ENCODE assay signal across 14 cellular contexts in genomic region chr6:53214172-53214571, GRCh38.
DNase-seq lines count a peak whose midpoint lies in the region; ATAC-seq and TF ChIP-seq lines count a peak whose summit lies in the region.
"Had no signal": no experiment of that assay in that cellular context is flagged by ENCODE, and none has a peak within 500 bp of the region (broad histone marks: within the 10 kb centered on the region; RNA-seq: fewer than 3 reads in every experiment).

No MANE protein-coding gene starts in this region.

- H3K4me1 Mint-ChIP-seq in activated T-cell treated with anti-CD3 and anti-CD28 coated beads, Interleukin-2, amount 50 U/mL, for 72 hours (ENCODE audit: low read depth) = peaks cover 21% of the 10 kb centered on the region
- peaks cover 51 to 70% (median 68%) of the 10 kb centered on the region in 3 donors for H3K4me1 Mint-ChIP-seq in naive B cell
- H3K4me1 Mint-ChIP-seq: H9 had no signal

- H3K27ac ChIP-seq in esophagus muscularis mucosa (replicated peaks in 1 of 4) = no peak overlapping the region

- no peak for TF ChIP-seq CTCF in esophagus muscularis mucosa (IDR thresholded peaks at IDR 0.05)

- no peaks in the 10 kb centered on the region for H3K36me3 ChIP-seq in esophagus muscularis mucosa

- no peaks in the 10 kb centered on the region for H3K27me3 Mint-ChIP-seq in activated T-cell treated with anti-CD3 and anti-CD28 coated beads, Interleukin-2, amount 50 U/mL, for 72 hours (ENCODE audit: low read depth)
- no peaks in the 10 kb centered on the region for H3K27me3 Mint-ChIP-seq in naive B cell
- H3K27me3 Mint-ChIP-seq: CD4-positive, alpha-beta T cell had no signal

- ATAC-seq in activated T-cell treated with anti-CD3 and anti-CD28 coated beads, Interleukin-2, amount 50 U/mL, for 72 hours (replicated peaks in 1 of 2) = peak; percentile 40 to 47
- no peak for ATAC-seq in naive B cell (ENCODE audit: low read depth in 2 of 2)
- no peak for ATAC-seq in GM19397 (IDR thresholded peaks at IDR 0.05; ENCODE audit: unreplicated experiment)
- ATAC-seq in esophagus mucosa = no peak
- ATAC-seq: HepG2 had no signal

- no peak for TF ChIP-seq POLR2A in esophagus muscularis mucosa (IDR thresholded peaks at IDR 0.05; ENCODE audit: low read depth)

- WGBS in esophagus muscularis mucosa = 5% methylated on average over 1 of the region's 1 CpG

- no peak overlapping the region for H3K4me3 Mint-ChIP-seq in activated T-cell treated with anti-CD3 and anti-CD28 coated beads, Interleukin-2, amount 50 U/mL, for 72 hours
- peak overlapping the region in 1 of 8 donors; percentile 60 for H3K4me3 Mint-ChIP-seq in naive B cell
- H3K4me3 Mint-ChIP-seq: CD4-positive, alpha-beta T cell; H9 had no signal

- no peak for DNase-seq in activated T-cell treated with anti-CD3 and anti-CD28 coated beads, Interleukin-2, amount 50 U/mL, for 72 hours
- DNase-seq in activated T-cell treated with anti-CD3 and anti-CD28 coated beads, Interleukin-2, amount 50 U/mL, for 48 hours = no peak
- peak; percentile 55 for DNase-seq in OCI-M1 (lab: John Stamatoyannopoulos, UW)
- DNase-seq in naive B cell = no peak
- no peak for DNase-seq in esophagus muscularis mucosa (ENCODE audit: extremely low spot score)
- DNase-seq: ACHN; C1 segment of cervical spinal cord; CD4-positive, alpha-beta T cell; DMS79; GOT3; H9 had no signal

- H3K27ac Mint-ChIP-seq in activated T-cell treated with anti-CD3 and anti-CD28 coated beads, Interleukin-2, amount 50 U/mL, for 72 hours = no peak overlapping the region
- peak overlapping the region in 5 of 6 donors; percentile 7 to 89 (median 76) for H3K27ac Mint-ChIP-seq in naive B cell
- H3K27ac Mint-ChIP-seq: CD4-positive, alpha-beta T cell; H9 had no signal

- H3K27me3 ChIP-seq in esophagus muscularis mucosa = no peaks in the 10 kb centered on the region

- peaks cover 0 to 2% of the 10 kb centered on the region in 2 donors for H3K36me3 Mint-ChIP-seq in activated T-cell treated with anti-CD3 and anti-CD28 coated beads, Interleukin-2, amount 50 U/mL, for 72 hours (ENCODE audit: insufficient read depth in 2 of 2)
- H3K36me3 Mint-ChIP-seq in naive B cell = peaks cover 4 to 30% of the 10 kb centered on the region in 2 donors

- TF ChIP-seq EP300 in esophagus muscularis mucosa (IDR thresholded peaks at IDR 0.05) = no peak

- no peaks in the 10 kb centered on the region for H3K4me1 ChIP-seq in esophagus muscularis mucosa

- H3K4me3 ChIP-seq in esophagus muscularis mucosa = no peak overlapping the region

- H3K9me3 ChIP-seq in esophagus muscularis mucosa = peaks cover 0 to 6% (median 0%) of the 10 kb centered on the region in 4 donors

- intact Hi-C loops in esophagus muscularis mucosa (cut with DNase I) = no loop called here

- H3K9me3 Mint-ChIP-seq in activated T-cell treated with anti-CD3 and anti-CD28 coated beads, Interleukin-2, amount 50 U/mL, for 72 hours = peaks cover 2 to 3% of the 10 kb centered on the region in 2 donors
- H3K9me3 Mint-ChIP-seq in naive B cell = peaks cover 0 to 6% (median 1%) of the 10 kb centered on the region in 7 donors
- H3K9me3 Mint-ChIP-seq: CD4-positive, alpha-beta T cell; H9 had no signal

Comparison
In these comparisons a context has a peak if more than half of its experiments do, and no peak if none do; other contexts are left out.
1. ATAC-seq: peak in activated T-cell treated with anti-CD3 and anti-CD28 coated beads, Interleukin-2, amount 50 U/mL, for 72 hours (2 of 2); none in naive B cell (0 of 2), GM19397 (single experiment) and esophagus mucosa (single experiment).